Comparison of ENCODE assay signal across 1 cellular context in the genomic region with DNA sequence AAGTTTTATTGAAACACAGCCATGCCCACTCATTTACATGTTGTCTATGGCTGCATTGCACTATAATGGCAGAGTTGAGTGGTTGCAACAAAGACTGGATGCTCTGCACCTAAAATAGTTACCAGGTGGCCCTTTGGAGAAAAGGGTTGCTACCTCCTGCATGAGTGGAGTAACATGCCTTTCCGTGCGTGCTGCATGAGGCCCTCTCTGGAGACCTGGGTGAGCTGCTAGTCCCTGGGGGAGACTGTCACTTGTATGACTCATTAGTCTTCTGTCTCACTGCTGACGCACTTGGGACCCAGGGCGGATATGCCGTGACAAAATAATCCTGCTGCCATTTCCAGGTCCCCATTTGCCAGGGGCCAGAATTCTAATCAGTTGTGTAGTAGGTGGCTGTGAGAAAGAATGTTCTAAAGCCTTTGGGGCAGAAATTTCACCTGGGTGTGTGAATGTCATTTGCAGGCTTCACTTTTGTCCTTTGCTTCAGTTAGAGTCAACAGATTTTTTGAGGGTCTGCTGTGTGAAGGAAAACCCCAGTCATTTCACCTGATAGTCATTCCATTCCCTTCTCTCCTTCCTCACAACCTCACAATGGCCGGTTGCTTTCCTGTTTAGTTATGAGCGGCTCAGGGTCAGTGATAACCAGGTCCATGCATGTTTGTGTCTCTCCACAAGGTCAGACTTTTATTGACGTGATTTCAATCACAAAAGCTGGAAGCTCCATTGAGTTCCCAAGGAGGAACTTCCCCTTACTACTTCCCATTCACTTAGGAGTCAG.
TF ChIP-seq lines count a peak whose summit lies in the region.

No MANE protein-coding gene starts in this region.

TF ChIP-seq in K562, 482 proteins besides CTCF, POLR2A, EP300 and RAD21 (continued from another document and continues in another):
- TF ChIP-seq TFE3 (CRISPR knock-in tag; IDR thresholded peaks at IDR 0.05), result no peak
- TF ChIP-seq CAMTA2 (CRISPR knock-in tag; conservative IDR thresholded peaks at IDR 0.05), result no peak
- TF ChIP-seq KAT8 (IDR thresholded peaks at IDR 0.05; ENCODE audit: low read depth), result no peak
- peak; percentile 83; the same call in 1 of the 2 replicates for TF ChIP-seq EHMT2 (IDR thresholded peaks at IDR 0.05)
- no peak for TF ChIP-seq GABPB1 (CRISPR knock-in tag; IDR thresholded peaks at IDR 0.05)
- no peak for TF ChIP-seq SMARCA4 (IDR thresholded peaks at IDR 0.05)
- no peak for TF ChIP-seq RBM15 (IDR thresholded peaks at IDR 0.05; ENCODE audit: insufficient read depth, low read length)
- no peak for TF ChIP-seq ZNF41 (CRISPR knock-in tag; conservative IDR thresholded peaks at IDR 0.05)
- TF ChIP-seq RCOR1 (IDR thresholded peaks at IDR 0.05; ENCODE audit: borderline replicate concordance in 1 of 2, low read depth in 2 of 2, low read length in 2 of 2), result no peak
- TF ChIP-seq HMG20B (CRISPR knock-in tag; IDR thresholded peaks at IDR 0.05), result no peak
- TF ChIP-seq, protein P1, sequence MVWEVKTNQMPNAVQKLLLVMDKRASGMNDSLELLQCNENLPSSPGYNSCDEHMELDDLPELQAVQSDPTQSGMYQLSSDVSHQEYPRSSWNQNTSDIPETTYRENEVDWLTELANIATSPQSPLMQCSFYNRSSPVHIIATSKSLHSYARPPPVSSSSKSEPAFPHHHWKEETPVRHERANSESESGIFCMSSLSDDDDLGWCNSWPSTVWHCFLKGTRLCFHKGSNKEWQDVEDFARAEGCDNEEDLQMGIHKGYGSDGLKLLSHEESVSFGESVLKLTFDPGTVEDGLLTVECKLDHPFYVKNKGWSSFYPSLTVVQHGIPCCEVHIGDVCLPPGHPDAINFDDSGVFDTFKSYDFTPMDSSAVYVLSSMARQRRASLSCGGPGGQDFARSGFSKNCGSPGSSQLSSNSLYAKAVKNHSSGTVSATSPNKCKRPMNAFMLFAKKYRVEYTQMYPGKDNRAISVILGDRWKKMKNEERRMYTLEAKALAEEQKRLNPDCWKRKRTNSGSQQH (CRISPR knock-in tag; IDR thresholded peaks at IDR 0.05), result no peak
- no peak for TF ChIP-seq EZH2 (IDR thresholded peaks at IDR 0.05; ENCODE audit: borderline replicate concordance, low read depth, low read length)
- TF ChIP-seq CREB1 (IDR thresholded peaks at IDR 0.05), result peak; percentile 92
- peak; percentile 86 for TF ChIP-seq CREB1 (CRISPR knock-in tag; IDR thresholded peaks at IDR 0.05)
- TF ChIP-seq ZBTB7A (IDR thresholded peaks at IDR 0.05; ENCODE audit: borderline replicate concordance, control insufficient read depth, low read depth, low read length), result no peak; the same call in 1 of the 2 replicates
- TF ChIP-seq MEIS2 (IDR thresholded peaks at IDR 0.05; ENCODE audit: partially characterized antibody), result peak; percentile 56
- no peak for TF ChIP-seq DMBX1 (CRISPR knock-in tag; IDR thresholded peaks at IDR 0.05; ENCODE audit: borderline replicate concordance)
- no peak for TF ChIP-seq OTX1 (CRISPR knock-in tag; IDR thresholded peaks at IDR 0.05)
- TF ChIP-seq, protein P2, sequence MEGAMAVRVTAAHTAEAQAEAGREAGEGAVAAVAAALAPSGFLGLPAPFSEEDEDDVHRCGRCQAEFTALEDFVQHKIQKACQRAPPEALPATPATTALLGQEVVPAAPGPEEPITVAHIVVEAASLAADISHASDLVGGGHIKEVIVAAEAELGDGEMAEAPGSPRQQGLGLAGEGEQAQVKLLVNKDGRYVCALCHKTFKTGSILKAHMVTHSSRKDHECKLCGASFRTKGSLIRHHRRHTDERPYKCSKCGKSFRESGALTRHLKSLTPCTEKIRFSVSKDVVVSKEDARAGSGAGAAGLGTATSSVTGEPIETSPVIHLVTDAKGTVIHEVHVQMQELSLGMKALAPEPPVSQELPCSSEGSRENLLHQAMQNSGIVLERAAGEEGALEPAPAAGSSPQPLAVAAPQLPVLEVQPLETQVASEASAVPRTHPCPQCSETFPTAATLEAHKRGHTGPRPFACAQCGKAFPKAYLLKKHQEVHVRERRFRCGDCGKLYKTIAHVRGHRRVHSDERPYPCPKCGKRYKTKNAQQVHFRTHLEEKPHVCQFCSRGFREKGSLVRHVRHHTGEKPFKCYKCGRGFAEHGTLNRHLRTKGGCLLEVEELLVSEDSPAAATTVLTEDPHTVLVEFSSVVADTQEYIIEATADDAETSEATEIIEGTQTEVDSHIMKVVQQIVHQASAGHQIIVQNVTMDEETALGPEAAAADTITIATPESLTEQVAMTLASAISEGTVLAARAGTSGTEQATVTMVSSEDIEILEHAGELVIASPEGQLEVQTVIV (CRISPR knock-in tag; IDR thresholded peaks at IDR 0.05; ENCODE audit: borderline replicate concordance), result no peak
- TF ChIP-seq ZNF644 (tag; IDR thresholded peaks at IDR 0.05; ENCODE audit: low read depth), result 0 out of 2 replicates have a peak, but pooled peaks have one; percentile 50
- no peak for TF ChIP-seq EGR1 (conservative IDR thresholded peaks at IDR 0.05)
- TF ChIP-seq STAT5B (CRISPR knock-in tag; IDR thresholded peaks at IDR 0.05), result no peak
- no peak for TF ChIP-seq PYGO2 (tag; IDR thresholded peaks at IDR 0.05)
- TF ChIP-seq, protein P3, sequence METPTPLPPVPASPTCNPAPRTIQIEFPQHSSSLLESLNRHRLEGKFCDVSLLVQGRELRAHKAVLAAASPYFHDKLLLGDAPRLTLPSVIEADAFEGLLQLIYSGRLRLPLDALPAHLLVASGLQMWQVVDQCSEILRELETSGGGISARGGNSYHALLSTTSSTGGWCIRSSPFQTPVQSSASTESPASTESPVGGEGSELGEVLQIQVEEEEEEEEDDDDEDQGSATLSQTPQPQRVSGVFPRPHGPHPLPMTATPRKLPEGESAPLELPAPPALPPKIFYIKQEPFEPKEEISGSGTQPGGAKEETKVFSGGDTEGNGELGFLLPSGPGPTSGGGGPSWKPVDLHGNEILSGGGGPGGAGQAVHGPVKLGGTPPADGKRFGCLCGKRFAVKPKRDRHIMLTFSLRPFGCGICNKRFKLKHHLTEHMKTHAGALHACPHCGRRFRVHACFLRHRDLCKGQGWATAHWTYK (CRISPR knock-in tag; IDR thresholded peaks at IDR 0.05), result no peak
- no peak for TF ChIP-seq DDX20 (tag; IDR thresholded peaks at IDR 0.05; ENCODE audit: low read depth)
- TF ChIP-seq, protein P4, sequence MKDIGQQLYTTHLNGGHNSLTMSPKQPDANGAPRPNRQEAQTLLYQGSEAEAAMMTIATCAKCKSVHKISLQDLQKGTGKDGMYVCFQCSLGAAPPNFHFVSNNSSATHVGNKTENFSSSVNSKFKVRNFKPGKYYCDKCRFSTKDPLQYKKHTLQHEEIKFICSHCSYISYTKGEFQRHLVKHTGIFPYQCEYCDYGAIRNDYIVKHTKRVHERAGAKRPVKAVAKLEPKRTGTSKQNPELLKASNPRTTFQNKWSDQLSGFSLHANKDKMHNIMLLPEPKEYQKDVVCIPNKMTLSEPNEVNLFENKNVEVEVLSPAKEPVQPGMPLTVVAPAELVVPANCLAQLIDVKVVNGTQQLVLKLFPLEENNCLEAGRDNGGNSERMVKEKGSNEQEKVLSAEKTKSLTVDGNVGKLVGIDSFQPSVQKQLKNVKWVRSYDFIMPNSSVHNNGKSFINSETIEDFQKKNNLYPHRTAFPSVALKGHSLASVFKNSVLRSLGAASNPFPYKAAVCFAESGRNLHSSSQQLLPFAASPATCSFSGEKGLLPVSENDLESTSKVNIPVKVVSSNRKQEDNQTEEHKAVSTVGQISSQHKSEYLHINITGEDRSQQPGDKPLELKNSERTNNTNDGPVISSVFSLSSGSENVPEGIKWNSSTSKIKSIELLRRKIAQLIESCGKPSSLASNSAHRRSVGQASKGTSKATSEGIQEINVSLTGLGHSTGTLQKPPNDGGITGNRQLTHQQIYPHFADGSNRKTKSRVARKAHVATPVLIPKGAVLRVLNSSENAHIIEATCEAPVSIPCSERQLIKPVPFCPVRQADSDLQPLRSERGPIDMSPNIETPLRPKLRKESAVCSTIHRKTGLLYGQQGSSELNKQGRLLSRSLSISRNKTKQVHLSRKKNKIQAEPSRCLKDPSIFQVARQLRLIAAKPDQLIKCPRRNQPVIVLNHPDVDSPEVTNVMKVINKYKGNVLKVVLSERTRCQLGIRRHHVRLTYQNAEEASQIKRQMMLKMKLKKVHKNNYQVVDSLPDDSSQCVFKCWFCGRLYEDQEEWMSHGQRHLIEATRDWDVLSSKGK (CRISPR knock-in tag; IDR thresholded peaks at IDR 0.05), result no peak
- no peak for TF ChIP-seq ILK (tag; IDR thresholded peaks at IDR 0.05; ENCODE audit: borderline replicate concordance, low read depth)
- no peak for TF ChIP-seq MCM5 (IDR thresholded peaks at IDR 0.05; ENCODE audit: low read depth)
- TF ChIP-seq, protein P5, sequence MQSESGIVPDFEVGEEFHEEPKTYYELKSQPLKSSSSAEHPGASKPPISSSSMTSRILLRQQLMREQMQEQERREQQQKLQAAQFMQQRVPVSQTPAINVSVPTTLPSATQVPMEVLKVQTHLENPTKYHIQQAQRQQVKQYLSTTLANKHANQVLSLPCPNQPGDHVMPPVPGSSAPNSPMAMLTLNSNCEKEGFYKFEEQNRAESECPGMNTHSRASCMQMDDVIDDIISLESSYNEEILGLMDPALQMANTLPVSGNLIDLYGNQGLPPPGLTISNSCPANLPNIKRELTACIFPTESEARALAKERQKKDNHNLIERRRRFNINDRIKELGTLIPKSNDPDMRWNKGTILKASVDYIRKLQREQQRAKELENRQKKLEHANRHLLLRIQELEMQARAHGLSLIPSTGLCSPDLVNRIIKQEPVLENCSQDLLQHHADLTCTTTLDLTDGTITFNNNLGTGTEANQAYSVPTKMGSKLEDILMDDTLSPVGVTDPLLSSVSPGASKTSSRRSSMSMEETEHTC (IDR thresholded peaks at IDR 0.05), result no peak
- TF ChIP-seq FOXK2 (conservative IDR thresholded peaks at IDR 0.05 in 1 of 2, IDR thresholded peaks at IDR 0.05 in 1 of 2; ENCODE audit: low read depth in 2 of 2), result no peak
- TF ChIP-seq COPS2 (conservative IDR thresholded peaks at IDR 0.05), result no peak
- TF ChIP-seq NFRKB (IDR thresholded peaks at IDR 0.05; ENCODE audit: low read depth), result peak; percentile 76
- TF ChIP-seq, protein P6, sequence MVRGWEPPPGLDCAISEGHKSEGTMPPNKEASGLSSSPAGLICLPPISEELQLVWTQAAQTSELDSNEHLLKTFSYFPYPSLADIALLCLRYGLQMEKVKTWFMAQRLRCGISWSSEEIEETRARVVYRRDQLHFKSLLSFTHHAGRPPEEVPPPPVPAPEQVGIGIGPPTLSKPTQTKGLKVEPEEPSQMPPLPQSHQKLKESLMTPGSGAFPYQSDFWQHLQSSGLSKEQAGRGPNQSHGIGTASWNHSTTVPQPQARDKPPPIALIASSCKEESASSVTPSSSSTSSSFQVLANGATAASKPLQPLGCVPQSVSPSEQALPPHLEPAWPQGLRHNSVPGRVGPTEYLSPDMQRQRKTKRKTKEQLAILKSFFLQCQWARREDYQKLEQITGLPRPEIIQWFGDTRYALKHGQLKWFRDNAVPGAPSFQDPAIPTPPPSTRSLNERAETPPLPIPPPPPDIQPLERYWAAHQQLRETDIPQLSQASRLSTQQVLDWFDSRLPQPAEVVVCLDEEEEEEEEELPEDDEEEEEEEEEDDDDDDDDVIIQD (CRISPR knock-in tag; IDR thresholded peaks at IDR 0.05), result no peak
- TF ChIP-seq U2AF2 (optimal IDR thresholded peaks at IDR 0.05; ENCODE audit: low read depth, low read length), result no peak
- no peak for TF ChIP-seq POLR2AphosphoS2 (IDR thresholded peaks at IDR 0.05; ENCODE audit: low read length)
- no peak for TF ChIP-seq PHF20 (IDR thresholded peaks at IDR 0.05; ENCODE audit: partially characterized antibody)
- TF ChIP-seq MAX (CRISPR knock-in tag; IDR thresholded peaks at IDR 0.05), result 0 out of 2 replicates have a peak, but pooled peaks have one; percentile 23
- TF ChIP-seq NCOR1 (IDR thresholded peaks at IDR 0.05), result no peak
- no peak for TF ChIP-seq PPARD (CRISPR knock-in tag; IDR thresholded peaks at IDR 0.05)
- no peak for TF ChIP-seq POLR3G (IDR thresholded peaks at IDR 0.05; ENCODE audit: extremely low read depth, insufficient read length, insufficient replicate concordance)
- no peak for TF ChIP-seq PML (IDR thresholded peaks at IDR 0.05; ENCODE audit: low read length)
- no peak for TF ChIP-seq TRIM25 (IDR thresholded peaks at IDR 0.05; ENCODE audit: borderline replicate concordance)
- no peak for TF ChIP-seq HDAC3 (IDR thresholded peaks at IDR 0.05; ENCODE audit: borderline replicate concordance, partially characterized antibody)
- TF ChIP-seq NCOA1 (IDR thresholded peaks at IDR 0.05; ENCODE audit: low read depth), result peak; percentile 24; the same call in 1 of the 2 replicates
- TF ChIP-seq DPF2 (IDR thresholded peaks at IDR 0.05), result peak; percentile 56
- 0 out of 2 replicates have a peak, but pooled peaks have one; percentile 42 for TF ChIP-seq BHLHE40 (IDR thresholded peaks at IDR 0.05; ENCODE audit: low read length)
- no peak for TF ChIP-seq FOXK1 (CRISPR knock-in tag; IDR thresholded peaks at IDR 0.05; ENCODE audit: borderline replicate concordance)
- no peak for TF ChIP-seq FOXJ2 (tag; IDR thresholded peaks at IDR 0.05)
- TF ChIP-seq ETV6 (IDR thresholded peaks at IDR 0.05; ENCODE audit: borderline replicate concordance in 1 of 2, low read depth in 2 of 2, low read length in 1 of 2), result no peak
- no peak for TF ChIP-seq ETV6 (CRISPR knock-in tag; IDR thresholded peaks at IDR 0.05; ENCODE audit: borderline replicate concordance)
- TF ChIP-seq ZNF586 (CRISPR knock-in tag; conservative IDR thresholded peaks at IDR 0.05), result no peak
- no peak for TF ChIP-seq BDP1 (IDR thresholded peaks at IDR 0.05; ENCODE audit: insufficient read depth, insufficient read length)
- no peak for TF ChIP-seq NFIC (IDR thresholded peaks at IDR 0.05)
- no peak for TF ChIP-seq SMARCB1 (IDR thresholded peaks at IDR 0.05; ENCODE audit: insufficient read length, low read depth)
